In genomic region chr12:120137833-120138232, GRCh38 we compare ENCODE assay signal across 16 cellular contexts. TPM values are rescaled to one million over a fixed set of nuclear protein-coding genes. Genes with fewer than 3 reads are reported as not detected.
DNase-seq lines count a peak whose midpoint lies in the region; ATAC-seq, FAIRE-seq and TF ChIP-seq lines count a peak whose summit lies in the region.
"Had no signal": no experiment of that assay in that cellular context is flagged by ENCODE, and none has a peak within 500 bp of the region (broad histone marks: within the 10 kb centered on the region; RNA-seq: fewer than 3 reads in every experiment).

No MANE protein-coding gene starts in this region.

- H3K36me3 ChIP-seq in kidney (ENCODE audit: control insufficient read depth in 1 of 2, insufficient read depth in 2 of 2, low read length in 2 of 2) (peaks cover 68 to 87% of the 10 kb centered on the region in 2 donors), mucosa of descending colon (ENCODE audit: low read depth) (peaks cover 26% of the 10 kb centered on the region)

- H3K27ac ChIP-seq in VCaP (peak overlapping the region; percentile 11; the same call in 1 of the 2 replicates), kidney (ENCODE audit: low read depth in 2 of 2, low read length in 2 of 2) (no peak overlapping the region)
- H3K27ac ChIP-seq: BLaER1 treated with 17β-estradiol and CSF1 and Interleukin-3, amounts not matched to agents 10 nM and 100 nM; GM23248 had no signal

- H3K9ac ChIP-seq in kidney (ENCODE audit: low read length in 2 of 2): no peak overlapping the region
- H3K9ac ChIP-seq: BLaER1 treated with 17β-estradiol and CSF1 and Interleukin-3, amounts not matched to agents 10 nM and 100 nM; GM23248 had no signal

- H3K4me1 ChIP-seq in kidney (ENCODE audit: control insufficient read depth in 1 of 2, insufficient read depth in 1 of 2, low read depth in 1 of 2, low read length in 2 of 2) (no peaks in the 10 kb centered on the region), mucosa of descending colon (ENCODE audit: low read depth) (no peaks in the 10 kb centered on the region)
- H3K4me1 ChIP-seq: HAP-1 had no signal

- TF ChIP-seq POLR2A in GM12891 (IDR thresholded peaks at IDR 0.05; ENCODE audit: low read depth, low read length): no peak

- FAIRE-seq in kidney (lab: Jason Lieb, UNC) (no peak), GM12891 (lab: Jason Lieb, UNC) (no peak)

- H3K4me3 ChIP-seq in kidney (ENCODE audit: low read length in 2 of 2) (no peak overlapping the region), mucosa of descending colon (no peak overlapping the region)
- H3K4me3 ChIP-seq: BLaER1 treated with 17β-estradiol and CSF1 and Interleukin-3, amounts not matched to agents 10 nM and 100 nM; GM23248; HAP-1 had no signal

- intact Hi-C loops in Right ventricle myocardium superior (cut with DNase I): no loop called here
- intact Hi-C loops in left ventricle myocardium superior (cut with micrococcal nuclease): no loop called here
- intact Hi-C loops in kidney (cut with DNase I): no loop called here
- intact Hi-C loops in mucosa of descending colon (cut with DNase I, micrococcal nuclease): no loop called here

- ATAC-seq in Right ventricle myocardium superior (ENCODE audit: poor library complexity) (peak; percentile 22), left ventricle myocardium superior (no peak), mucosa of descending colon (no peak)
- ATAC-seq: CD8-positive, alpha-beta T cell had no signal

- TF ChIP-seq CTCF in VCaP (conservative IDR thresholded peaks at IDR 0.05) (no peak), kidney (IDR thresholded peaks at IDR 0.05; ENCODE audit: borderline replicate concordance, extremely low read depth, insufficient read depth) (no peak), mucosa of descending colon (IDR thresholded peaks at IDR 0.05) (no peak)

- H3K9me3 ChIP-seq in kidney (ENCODE audit: control insufficient read depth in 1 of 2, low read length in 2 of 2) (no peaks in the 10 kb centered on the region), mucosa of descending colon (no peaks in the 10 kb centered on the region)
- H3K9me3 ChIP-seq: BLaER1 treated with 17β-estradiol and CSF1 and Interleukin-3, amounts not matched to agents 10 nM and 100 nM; HAP-1 had no signal

- DNase-seq in Right ventricle myocardium superior (no peak), left ventricle myocardium superior (no peak), cerebellar cortex (ENCODE audit: low spot score) (peak; percentile 28), kidney (peak; percentile 53), mucosa of descending colon (no peak), GM12891 (ENCODE audit: insufficient read length, low spot score) (no peak), GM19240 (ENCODE audit: insufficient read length, low spot score) (no peak)
- DNase-seq: 8988T; CD8-positive, alpha-beta T cell; DMS 273 treated with DMSO at 0.1 percent for 48 hours; DMS53; GDM1; GM23248 had no signal

TF ChIP-seq in GM12891, 5 proteins besides CTCF, POLR2A, EP300 and RAD21:
- TF ChIP-seq SPI1 (IDR thresholded peaks at IDR 0.05; ENCODE audit: low read depth, low read length) (no peak), TAF1 (IDR thresholded peaks at IDR 0.05; ENCODE audit: low read depth, low read length) (no peak), POU2F2 (IDR thresholded peaks at IDR 0.05; ENCODE audit: low read depth, low read length) (no peak), PAX5 (IDR thresholded peaks at IDR 0.05; ENCODE audit: insufficient read depth, low read length, severe bottlenecking) (no peak), POLR2AphosphoS5 (IDR thresholded peaks at IDR 0.05; ENCODE audit: low read depth, low read length) (no peak)

RNA-seq across cellular contexts. Expression of gene RAB35, which starts 21.3 kb away (rescaled TPM):
- total RNA-seq in Right ventricle myocardium superior (23.6 TPM), left ventricle myocardium superior (24.0 TPM), kidney (56.1 TPM), mucosa of descending colon (10 to 100 TPM; 50.1 to 56.5 (median 51.3) TPM)
- polyA plus RNA-seq in kidney (ENCODE audit: insufficient read depth, low read depth, low replicate concordance): 23.2 TPM
- 41.4 TPM for polyA plus RNA-seq in GM12891 (2012; ENCODE audit: low read depth, missing spikeins)

RNA-seq across cellular contexts. Expression of gene GCN1, which starts 56.7 kb away (rescaled TPM):
- 30.5 TPM for total RNA-seq in Right ventricle myocardium superior
- total RNA-seq in left ventricle myocardium superior: 33.3 TPM
- 77.6 TPM for total RNA-seq in kidney
- polyA plus RNA-seq in kidney (ENCODE audit: insufficient read depth, low read depth, low replicate concordance): 12.2 TPM
- 100 to 1,000 TPM in 1 of 3 donors, 10 to 100 TPM in 2; 74.6 to 108 (median 76.7) TPM for total RNA-seq in mucosa of descending colon
- 39.6 TPM for polyA plus RNA-seq in GM12891 (2012; ENCODE audit: low read depth, missing spikeins)

Comparison
In these comparisons a context has a peak if more than half of its experiments do, and no peak if none do; other contexts are left out.
1. DNase-seq: peak in cerebellar cortex (single experiment) and kidney (single experiment); none in Right ventricle myocardium superior (single experiment), left ventricle myocardium superior (single experiment), mucosa of descending colon (0 of 3), GM12891 (single experiment) and GM19240 (single experiment).